16 cellular contexts compared by ENCODE assay signal in the genomic region with DNA sequence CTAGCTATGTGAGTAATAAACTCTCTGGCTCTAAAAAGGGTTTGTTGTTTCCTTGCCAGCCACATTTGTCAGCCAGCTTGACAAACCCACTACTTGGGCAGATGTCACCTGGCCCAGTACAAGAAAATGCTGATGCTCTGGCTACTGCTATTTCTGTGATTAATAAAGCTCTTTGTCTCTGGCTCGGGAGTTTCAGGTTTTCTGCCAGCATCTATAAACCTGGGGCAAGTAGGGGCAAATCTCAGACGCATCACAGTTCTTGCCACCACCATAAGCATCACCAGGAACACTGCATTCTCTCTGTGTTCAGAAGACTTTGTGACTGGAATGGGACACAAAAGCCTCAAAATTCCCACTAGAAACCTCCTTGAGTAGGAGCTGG. TPM values are rescaled to one million over a fixed set of nuclear protein-coding genes. Genes with fewer than 3 reads are reported as not detected.
"Had no signal": no experiment of that assay in that cellular context is flagged by ENCODE, and none has a peak within 500 bp of the region (broad histone marks: within the 10 kb centered on the region; RNA-seq: fewer than 3 reads in every experiment).

No MANE protein-coding gene starts in this region.

- H3K27me3 ChIP-seq: adrenal gland, breast epithelium, ovary, sigmoid colon had no signal

- H3K36me3 Mint-ChIP-seq: activated naive CD4-positive, alpha-beta T cell treated with anti-CD3 and anti-CD28 coated beads, Interleukin-2, amount 50 U/mL, for 72 hours; memory B cell; naive thymus-derived CD8-positive, alpha-beta T cell; stimulated activated naive B cell treated with anti-CD40 and anti-IgM and Interleukin-4, amounts not matched to agents 10 μg/mL and 1 μg/mL and 100 μg/mL, for 72 hours had no signal

- H3K9me3 ChIP-seq: adrenal gland, breast epithelium, gastroesophageal sphincter, heart right ventricle, ovary, sigmoid colon had no signal

- H3K4me3 Mint-ChIP-seq: memory B cell; naive thymus-derived CD8-positive, alpha-beta T cell; stimulated activated naive B cell treated with anti-CD40 and anti-IgM and Interleukin-4, amounts not matched to agents 10 μg/mL and 1 μg/mL and 100 μg/mL, for 72 hours had no signal

- H3K4me1 ChIP-seq: adrenal gland, breast epithelium, gastroesophageal sphincter had no signal

- DNase-seq: cerebellar nuclear complex, sigmoid colon had no signal

- H3K27me3 Mint-ChIP-seq: memory B cell; naive thymus-derived CD8-positive, alpha-beta T cell; stimulated activated naive B cell treated with anti-CD40 and anti-IgM and Interleukin-4, amounts not matched to agents 10 μg/mL and 1 μg/mL and 100 μg/mL, for 72 hours had no signal

- H3K36me3 ChIP-seq: adrenal gland, breast epithelium, gastroesophageal sphincter, heart right ventricle, ovary, sigmoid colon had no signal

- H3K27ac Mint-ChIP-seq: memory B cell; stimulated activated naive B cell treated with anti-CD40 and anti-IgM and Interleukin-4, amounts not matched to agents 10 μg/mL and 1 μg/mL and 100 μg/mL, for 72 hours had no signal

- H3K9me3 Mint-ChIP-seq: activated naive CD4-positive, alpha-beta T cell treated with anti-CD3 and anti-CD28 coated beads, Interleukin-2, amount 50 U/mL, for 72 hours; memory B cell; naive thymus-derived CD8-positive, alpha-beta T cell; stimulated activated naive B cell treated with anti-CD40 and anti-IgM and Interleukin-4, amounts not matched to agents 10 μg/mL and 1 μg/mL and 100 μg/mL, for 72 hours had no signal

- H3K27ac ChIP-seq: adrenal gland, gastroesophageal sphincter, heart right ventricle, ovary, sigmoid colon had no signal

- ATAC-seq: gastroesophageal sphincter had no signal

- H3K4me3 ChIP-seq: adrenal gland, gastroesophageal sphincter, heart right ventricle, ovary, sigmoid colon had no signal

RNA-seq across cellular contexts. Expression of gene ITLN2, which starts 2.5 kb away (rescaled TPM):
- total RNA-seq: activated CD8-positive, alpha-beta memory T cell treated with anti-CD3 and anti-CD28 coated beads for 36 hours; activated naive CD4-positive, alpha-beta T cell treated with anti-CD3 and anti-CD28 coated beads, Interleukin-2, amount 50 U/mL, for 72 hours; astrocyte; gastroesophageal sphincter; heart right ventricle; left ventricle myocardium superior; naive thymus-derived CD8-positive, alpha-beta T cell; sigmoid colon; T-helper 1 cell treated with Interleukin-12 subunit alpha and Interleukin-12 subunit beta and Interleukin-4 antibody, amounts not matched to agents 30 ng/mL and 1 ng/mL, for 36 hours; ureter had no signal
